15 cellular contexts compared by ENCODE assay signal in genomic region chr2:229297284-229297683, GRCh38. TPM values are rescaled to one million over a fixed set of nuclear protein-coding genes. Genes with fewer than 3 reads are reported as not detected.
A peak's percentile ranks its signal among the peaks of the same experiment; 100 is the strongest.
DNase-seq lines count a peak whose midpoint lies in the region; ATAC-seq and TF ChIP-seq lines count a peak whose summit lies in the region.
"Had no signal": no experiment of that assay in that cellular context is flagged by ENCODE, and none has a peak within 500 bp of the region (broad histone marks: within the 10 kb centered on the region; RNA-seq: fewer than 3 reads in every experiment).

No MANE protein-coding gene starts in this region.

- H3K4me3 ChIP-seq in ACC112 (ENCODE audit: low read depth, low read length) = peak overlapping the region; percentile 34; the same call in 1 of the 2 replicates
- no peak overlapping the region for H3K4me3 ChIP-seq in HL-60 (replicated peaks; ENCODE audit: insufficient read depth, low read length)
- no peak overlapping the region for H3K4me3 ChIP-seq in right cardiac atrium (ENCODE audit: low read length)
- H3K4me3 ChIP-seq in tibial artery = no peak overlapping the region

- H3K79me2 ChIP-seq in ACC112 (ENCODE audit: control insufficient read depth, insufficient read depth, low read length, unreplicated experiment) = no peaks in the 10 kb centered on the region

- in situ Hi-C loops in GM13976 (cut with MboI; ENCODE audit: low sequenced_read_pairs, unreplicated experiment) = no loop called here

- H3K36me3 ChIP-seq in ACC112 (ENCODE audit: insufficient read depth, low read length) (no peaks in the 10 kb centered on the region), tibial artery (no peaks in the 10 kb centered on the region)
- H3K36me3 ChIP-seq: BE2C had no signal

- no peak for TF ChIP-seq CTCF in HL-60 (IDR thresholded peaks at IDR 0.05; ENCODE audit: insufficient read depth, low read length)
- no peak for TF ChIP-seq CTCF in GM13976 (IDR thresholded peaks at IDR 0.05; ENCODE audit: borderline replicate concordance, control extremely low read depth, extremely low read depth, insufficient read depth, missing control alignments)
- no peak for TF ChIP-seq CTCF in tibial artery (IDR thresholded peaks at IDR 0.05)

- intact Hi-C loops in right cardiac atrium (cut with DNase I) = no loop called here
- intact Hi-C loops in tibial artery (cut with DNase I; ENCODE audit: low total_unique reads) = no loop called here

- DNase-seq in HL-60 (ENCODE audit: low read depth in 1 of 2, low spot score in 1 of 2) = peak; percentile 47 to 49
- DNase-seq in RPMI7951 (ENCODE audit: low read depth) = peak; percentile 66
- DNase-seq in right cardiac atrium = no peak
- DNase-seq in GM13976 (ENCODE audit: low spot score) = no peak
- no peak for DNase-seq in NCI-H226
- DNase-seq in tibial artery = no peak
- DNase-seq: activated CD8-positive, alpha-beta T cell treated with anti-CD3 and anti-CD28 coated beads for 36 hours; activated naive CD4-positive, alpha-beta T cell treated with Interleukin-2 at 50 U/mL for 16 hours; BE2C; EL; NCI-H1930 had no signal

- peak overlapping the region; percentile 92 for H2AFZ ChIP-seq in ACC112 (ENCODE audit: low read length, unreplicated experiment)

- H3K9me3 ChIP-seq in right cardiac atrium (ENCODE audit: control insufficient read depth, low read length) (no peaks in the 10 kb centered on the region), tibial artery (no peaks in the 10 kb centered on the region)
- H3K9me3 ChIP-seq: BE2C had no signal

- H3K4me1 ChIP-seq in ACC112 (ENCODE audit: control insufficient read depth, insufficient read depth, low read length, unreplicated experiment) (peaks cover 26% of the 10 kb centered on the region), right cardiac atrium (ENCODE audit: control insufficient read depth, insufficient read depth, low read length) (peaks cover 2% of the 10 kb centered on the region), tibial artery (peaks cover 0 to 8% (median 2%) of the 10 kb centered on the region in 4 donors)
- H3K4me1 ChIP-seq: BE2C had no signal

- ATAC-seq in right cardiac atrium (peak; percentile 70 to 81), HG03439 (IDR thresholded peaks at IDR 0.05; ENCODE audit: unreplicated experiment) (no peak)
- ATAC-seq: activated CD8-positive, alpha-beta T cell treated with anti-CD3 and anti-CD28 coated beads for 36 hours; Panc1 had no signal

- H3K27me3 ChIP-seq in ACC112 (ENCODE audit: insufficient read depth, low read length) (no peaks in the 10 kb centered on the region), HL-60 (ENCODE audit: insufficient read depth, poor library complexity, severe bottlenecking) (no peaks in the 10 kb centered on the region), right cardiac atrium (ENCODE audit: control insufficient read depth, insufficient read depth) (no peaks in the 10 kb centered on the region), tibial artery (no peaks in the 10 kb centered on the region)
- H3K27me3 ChIP-seq: BE2C had no signal

- H3K27ac ChIP-seq in ACC112 (ENCODE audit: low read depth, low read length) = peak overlapping the region; percentile 2; the same call in 1 of the 2 replicates
- no peak overlapping the region for H3K27ac ChIP-seq in HL-60 (replicated peaks)
- H3K27ac ChIP-seq in right cardiac atrium (ENCODE audit: low read length) = no peak overlapping the region
- H3K27ac ChIP-seq in tibial artery = peak overlapping the region in 1 of 2 donors; percentile 54
- H3K27ac ChIP-seq: epithelial cell of prostate had no signal

- 31% methylated on average over 6 of the region's 6 CpGs for whole genome bisulfite sequencing in right cardiac atrium

RNA-seq across cellular contexts. Expression of gene PID1, which starts 26.2 kb away (rescaled TPM):
- total RNA-seq in RPMI7951 (2014; rRNA removed; shearing (Covaris generic)) = 15.9 and 23.8 TPM in 2 replicates
- 10 to 100 TPM; 10.4 to 17.2 (median 12.0) TPM for total RNA-seq in right cardiac atrium
- 9.1 TPM for polyA plus RNA-seq in right cardiac atrium
- total RNA-seq: activated CD8-positive, alpha-beta T cell treated with anti-CD3 and anti-CD28 coated beads for 36 hours had no signal

Comparison
In these comparisons a context has a peak if more than half of its experiments do, and no peak if none do; other contexts are left out.
1. DNase-seq: peak in HL-60 (2 of 2) and RPMI7951 (single experiment); none in right cardiac atrium (0 of 3), GM13976 (single experiment), NCI-H226 (single experiment) and tibial artery (0 of 2).